27 cellular contexts compared by ENCODE assay signal in genomic region chr9:112671256-112671655, GRCh38.
"Had no signal": no experiment of that assay in that cellular context is flagged by ENCODE, and none has a peak within 500 bp of the region (broad histone marks: within the 10 kb centered on the region; RNA-seq: fewer than 3 reads in every experiment).

No MANE protein-coding gene starts in this region.

- DNase-seq: dorsolateral prefrontal cortex; effector CD4-positive, alpha-beta T cell; effector memory CD4-positive, alpha-beta T cell; erythroblast; esophagus squamous epithelium; foreskin fibroblast; foreskin melanocyte; gastrocnemius medialis; glutamatergic neuron; head of caudate nucleus; heart right ventricle; hippocampal formation; left cardiac atrium; left lung; left ventricle myocardium superior; lower lobe of right lung; mammary epithelial cell; mesendoderm; midbrain; naive thymus-derived CD4-positive, alpha-beta T cell had no signal

- H3K27ac ChIP-seq: coronary artery, dorsolateral prefrontal cortex, epithelial cell of prostate, esophagus squamous epithelium, gastrocnemius medialis, heart right ventricle, left lung, lower lobe of right lung had no signal

- H3K27ac Mint-ChIP-seq: memory B cell; naive thymus-derived CD4-positive, alpha-beta T cell had no signal

- H3K9me3 ChIP-seq: esophagus squamous epithelium, gastrocnemius medialis, left lung, lower lobe of right lung had no signal

- H3K36me3 ChIP-seq: esophagus squamous epithelium, gastrocnemius medialis, heart right ventricle, left lung, lower lobe of right lung had no signal

- H3K27me3 ChIP-seq: dorsolateral prefrontal cortex, esophagus squamous epithelium, gastrocnemius medialis, heart right ventricle, left lung had no signal

- H3K4me1 ChIP-seq: esophagus squamous epithelium, gastrocnemius medialis, heart right ventricle, left lung, lower lobe of right lung had no signal

- ATAC-seq: esophagus mucosa; gastrocnemius medialis; heart right ventricle; left cardiac atrium; left lung; left ventricle myocardium superior; lower lobe of right lung; naive thymus-derived CD4-positive, alpha-beta T cell had no signal

- H3K4me1 Mint-ChIP-seq: memory B cell; naive thymus-derived CD4-positive, alpha-beta T cell had no signal

- H3K36me3 Mint-ChIP-seq: memory B cell had no signal

- FAIRE-seq: colon, islet of Langerhans, keratinocyte had no signal

- H3K4me3 Mint-ChIP-seq: memory B cell; naive thymus-derived CD4-positive, alpha-beta T cell had no signal

- H3K9me3 Mint-ChIP-seq: memory B cell had no signal

- H3K4me3 ChIP-seq: coronary artery, dorsolateral prefrontal cortex, esophagus squamous epithelium, gastrocnemius medialis, heart right ventricle, left lung, lower lobe of right lung had no signal
